ENCODE assay signal across 10 cellular contexts in genomic region chr3:58176827-58177489, GRCh38. TPM values are rescaled to one million over a fixed set of nuclear protein-coding genes. Genes with fewer than 3 reads are reported as not detected.
DNase-seq lines count a peak whose midpoint lies in the region; ATAC-seq, FAIRE-seq and TF ChIP-seq lines count a peak whose summit lies in the region.
"Had no signal": no experiment of that assay in that cellular context is flagged by ENCODE, and none has a peak within 500 bp of the region (broad histone marks: within the 10 kb centered on the region; RNA-seq: fewer than 3 reads in every experiment).

No MANE protein-coding gene starts in this region.

- H3K27ac ChIP-seq in breast epithelium (no peak overlapping the region), keratinocyte (ENCODE audit: control insufficient read depth, insufficient read depth, low read length) (peak overlapping the region; percentile 7)

- CTCF ChIA-PET in MCF 10A (lab: Yijun Ruan, JAX): interaction anchor here (0.6 to 6.7 kb wide), 42 partner anchors 10 to 1519 kb away, joined by 3 to 80 read pairs (median 4); partner anchors contain the start of genes HTD2 and RPP14

- H3K36me3 Mint-ChIP-seq in MCF 10A (ENCODE audit: insufficient read depth, unreplicated experiment): peaks cover 22% of the 10 kb centered on the region
- H3K36me3 Mint-ChIP-seq in activated T-helper 1 cell treated with anti-CD3 and anti-CD28 coated beads, Interleukin-12 subunit alpha, Interleukin-12 subunit beta, Interleukin-2, Interleukin-4 antibody, amounts not matched to agents 30 ng/mL and 10 ng/mL and 1 ng/mL, durations not matched to agents 14 hours and 24 hours and 36 hours (ENCODE audit: low read depth): no peaks in the 10 kb centered on the region
- peaks cover under 1% of the 10 kb centered on the region for H3K36me3 Mint-ChIP-seq in type B pancreatic cell
- H3K36me3 Mint-ChIP-seq in stimulated activated naive B cell treated with anti-CD40 and anti-IgM and Interleukin-4, amounts not matched to agents 10 μg/mL and 1 μg/mL and 100 μg/mL, for 72 hours: no peaks in the 10 kb centered on the region

- BruUV-seq in MCF 10A (replicated peaks; lab: Mats Ljungman, UMichigan): no TSS peak

- no peak overlapping the region for H2AFZ ChIP-seq in keratinocyte (ENCODE audit: control insufficient read depth, low read length)

- H3K4me1 Mint-ChIP-seq in MCF 10A (ENCODE audit: insufficient read depth, unreplicated experiment) (peaks cover 23% of the 10 kb centered on the region), type B pancreatic cell (ENCODE audit: unreplicated experiment) (peaks cover 19% of the 10 kb centered on the region)
- peaks cover 12% of the 10 kb centered on the region for H3K4me1 Mint-ChIP-seq in activated T-helper 1 cell treated with anti-CD3 and anti-CD28 coated beads, Interleukin-12 subunit alpha, Interleukin-12 subunit beta, Interleukin-2, Interleukin-4 antibody, amounts not matched to agents 30 ng/mL and 10 ng/mL and 1 ng/mL, durations not matched to agents 14 hours and 24 hours and 36 hours (ENCODE audit: low read depth)
- peaks cover 11 to 40% of the 10 kb centered on the region in 2 donors for H3K4me1 Mint-ChIP-seq in stimulated activated naive B cell treated with anti-CD40 and anti-IgM and Interleukin-4, amounts not matched to agents 10 μg/mL and 1 μg/mL and 100 μg/mL, for 72 hours

- peaks cover 0 to 13% of the 10 kb centered on the region in 2 donors for H3K4me1 ChIP-seq in breast epithelium
- peaks cover 45% of the 10 kb centered on the region for H3K4me1 ChIP-seq in keratinocyte (ENCODE audit: control insufficient read depth, extremely low read depth, insufficient read depth, low read length)

- H3K9me3 Mint-ChIP-seq in MCF 10A (ENCODE audit: unreplicated experiment) (no peaks in the 10 kb centered on the region), type B pancreatic cell (no peaks in the 10 kb centered on the region)
- no peaks in the 10 kb centered on the region for H3K9me3 Mint-ChIP-seq in activated T-helper 1 cell treated with anti-CD3 and anti-CD28 coated beads, Interleukin-12 subunit alpha, Interleukin-12 subunit beta, Interleukin-2, Interleukin-4 antibody, amounts not matched to agents 30 ng/mL and 10 ng/mL and 1 ng/mL, durations not matched to agents 14 hours and 24 hours and 36 hours
- H3K9me3 Mint-ChIP-seq in stimulated activated naive B cell treated with anti-CD40 and anti-IgM and Interleukin-4, amounts not matched to agents 10 μg/mL and 1 μg/mL and 100 μg/mL, for 72 hours: no peaks in the 10 kb centered on the region

- no peaks in the 10 kb centered on the region for H3K27me3 ChIP-seq in breast epithelium
- no peaks in the 10 kb centered on the region for H3K27me3 ChIP-seq in keratinocyte (ENCODE audit: control insufficient read depth, extremely low read depth, insufficient read depth, low read length)
- H3K27me3 ChIP-seq: thyroid gland had no signal

- no peak for TF ChIP-seq CTCF in MCF 10A (IDR thresholded peaks at IDR 0.05; ENCODE audit: unreplicated experiment)
- TF ChIP-seq CTCF in breast epithelium (IDR thresholded peaks at IDR 0.05): no peak
- TF ChIP-seq CTCF in keratinocyte (optimal IDR thresholded peaks at IDR 0.05 in 1 of 3, IDR thresholded peaks at IDR 0.05 in 1 of 3, conservative IDR thresholded peaks at IDR 0.05 in 1 of 3; ENCODE audit: extremely low read depth in 1 of 3, insufficient read depth in 2 of 3, low read length in 3 of 3): no peak
- no peak for TF ChIP-seq CTCF in type B pancreatic cell (conservative IDR thresholded peaks at IDR 0.05)

- no peaks in the 10 kb centered on the region for H3K27me3 Mint-ChIP-seq in MCF 10A (ENCODE audit: insufficient read depth, unreplicated experiment)
- H3K27me3 Mint-ChIP-seq in activated T-helper 1 cell treated with anti-CD3 and anti-CD28 coated beads, Interleukin-12 subunit alpha, Interleukin-12 subunit beta, Interleukin-2, Interleukin-4 antibody, amounts not matched to agents 30 ng/mL and 10 ng/mL and 1 ng/mL, durations not matched to agents 14 hours and 24 hours and 36 hours (ENCODE audit: insufficient read depth): peaks cover 6% of the 10 kb centered on the region
- no peaks in the 10 kb centered on the region for H3K27me3 Mint-ChIP-seq in type B pancreatic cell
- peaks cover 0 to 4% of the 10 kb centered on the region in 2 donors for H3K27me3 Mint-ChIP-seq in stimulated activated naive B cell treated with anti-CD40 and anti-IgM and Interleukin-4, amounts not matched to agents 10 μg/mL and 1 μg/mL and 100 μg/mL, for 72 hours

- H3K27ac Mint-ChIP-seq in MCF 10A (ENCODE audit: low read depth, unreplicated experiment) (no peak overlapping the region), type B pancreatic cell (no peak overlapping the region)
- no peak overlapping the region for H3K27ac Mint-ChIP-seq in activated T-helper 1 cell treated with anti-CD3 and anti-CD28 coated beads, Interleukin-12 subunit alpha, Interleukin-12 subunit beta, Interleukin-2, Interleukin-4 antibody, amounts not matched to agents 30 ng/mL and 10 ng/mL and 1 ng/mL, durations not matched to agents 14 hours and 24 hours and 36 hours
- H3K27ac Mint-ChIP-seq in stimulated activated naive B cell treated with anti-CD40 and anti-IgM and Interleukin-4, amounts not matched to agents 10 μg/mL and 1 μg/mL and 100 μg/mL, for 72 hours: no peak overlapping the region

- H3K36me3 ChIP-seq in breast epithelium (no peaks in the 10 kb centered on the region), keratinocyte (ENCODE audit: control insufficient read depth in 2 of 2, extremely low read depth in 1 of 2, insufficient read depth in 2 of 2, low read length in 2 of 2) (peaks cover 0 to 3% of the 10 kb centered on the region in 2 experiments)
- H3K36me3 ChIP-seq: thyroid gland had no signal

- no peaks in the 10 kb centered on the region for H3K9me3 ChIP-seq in breast epithelium
- H3K9me3 ChIP-seq in keratinocyte (ENCODE audit: control insufficient read depth, low read depth, low read length): no peaks in the 10 kb centered on the region
- H3K9me3 ChIP-seq: thyroid gland had no signal

- peak; percentile 28 for DNase-seq in MCF 10A (ENCODE audit: unreplicated experiment)
- DNase-seq in breast epithelium (ENCODE audit: low spot score in 2 of 2): no peak
- DNase-seq in activated T-helper 1 cell treated with anti-CD3 and anti-CD28 coated beads, Interleukin-12 subunit alpha, Interleukin-12 subunit beta, Interleukin-2, Interleukin-4 antibody, amounts not matched to agents 30 ng/mL and 10 ng/mL and 1 ng/mL, durations not matched to agents 14 hours and 24 hours and 36 hours (ENCODE audit: low spot score): no peak
- DNase-seq in keratinocyte (ENCODE audit: low read depth, low spot score): no peak
- no peak for DNase-seq in type B pancreatic cell (ENCODE audit: extremely low spot score, unreplicated experiment)
- DNase-seq in stimulated activated naive B cell treated with anti-CD40 and anti-IgM and Interleukin-4, amounts not matched to agents 10 μg/mL and 1 μg/mL and 100 μg/mL, for 72 hours: no peak
- DNase-seq in DMS153 treated with DMSO at 0.1 percent for 48 hours (lab: John Stamatoyannopoulos, UW; ENCODE audit: unreplicated experiment): no peak
- DNase-seq in activated CD4-positive, alpha-beta T cell treated with anti-CD3 and anti-CD28 coated beads for 48 hours: no peak

- no peaks in the 10 kb centered on the region for H4K20me1 ChIP-seq in keratinocyte (ENCODE audit: control insufficient read depth, extremely low read depth, insufficient read depth, low read length)

- peak overlapping the region; percentile 4 for H3K9ac ChIP-seq in keratinocyte (ENCODE audit: control insufficient read depth, extremely low read depth, insufficient read depth, low read length)

- H3K4me3 Mint-ChIP-seq in MCF 10A (ENCODE audit: unreplicated experiment): peak overlapping the region; percentile 51
- peak overlapping the region; percentile 33 for H3K4me3 Mint-ChIP-seq in activated T-helper 1 cell treated with anti-CD3 and anti-CD28 coated beads, Interleukin-12 subunit alpha, Interleukin-12 subunit beta, Interleukin-2, Interleukin-4 antibody, amounts not matched to agents 30 ng/mL and 10 ng/mL and 1 ng/mL, durations not matched to agents 14 hours and 24 hours and 36 hours
- H3K4me3 Mint-ChIP-seq in type B pancreatic cell: peak overlapping the region; percentile 73
- peak overlapping the region in 1 of 2 donors; percentile 79 for H3K4me3 Mint-ChIP-seq in stimulated activated naive B cell treated with anti-CD40 and anti-IgM and Interleukin-4, amounts not matched to agents 10 μg/mL and 1 μg/mL and 100 μg/mL, for 72 hours

- H3K4me3 ChIP-seq in breast epithelium: no peak overlapping the region
- H3K4me3 ChIP-seq in keratinocyte (ENCODE audit: control insufficient read depth in 2 of 3, extremely low read depth in 1 of 3, insufficient read depth in 2 of 3, low read depth in 1 of 3, low read length in 3 of 3): no peak overlapping the region

- dilution Hi-C loops in keratinocyte (cut with MboI; ENCODE audit: extremely low pct_ligation_motif_present, low sequenced_read_pairs): no loop called here

- intact Hi-C loops in MCF 10A (cut with micrococcal nuclease): loop anchor here (5.0 kb wide), 1 partner anchor 170 kb away; the partner anchor contains the start of gene FLNB
- intact Hi-C loops in breast epithelium (cut with DNase I; ENCODE audit: low total_unique reads): no loop called here
- intact Hi-C loops in activated T-helper 1 cell treated with anti-CD3 and anti-CD28 coated beads, Interleukin-12 subunit alpha, Interleukin-12 subunit beta, Interleukin-2, Interleukin-4 antibody, amounts not matched to agents 30 ng/mL and 10 ng/mL and 1 ng/mL, durations not matched to agents 14 hours and 24 hours and 36 hours (cut with micrococcal nuclease): loop anchor here (2.0 to 5.0 kb wide), 2 partner anchors 60 to 168 kb away; partner anchors contain the start of gene FLNB

- no peak for FAIRE-seq in keratinocyte (lab: Jason Lieb, UNC)
- FAIRE-seq: islet of Langerhans had no signal

- POLR2A ChIA-PET in MCF 10A (lab: Yijun Ruan, JAX): interaction anchor here (0.5 to 1.2 kb wide), 4 partner anchors 30 to 207 kb away, joined by 3 read pairs; partner anchors contain the start of genes HTD2 and RPP14

- ATAC-seq in stimulated activated naive B cell treated with anti-CD40 and anti-IgM and Interleukin-4, amounts not matched to agents 10 μg/mL and 1 μg/mL and 100 μg/mL, for 72 hours (replicated peaks): no peak

- H3K9me1 ChIP-seq in keratinocyte (ENCODE audit: control insufficient read depth, extremely low read depth, insufficient read depth, low read length): no peaks in the 10 kb centered on the region

- peak overlapping the region; percentile 29 for H3K4me2 ChIP-seq in keratinocyte (ENCODE audit: control insufficient read depth, extremely low read depth, insufficient read depth, low read depth, low read length)

- no peaks in the 10 kb centered on the region for H3K79me2 ChIP-seq in keratinocyte (ENCODE audit: control insufficient read depth, insufficient read depth, low read length)

- TF ChIP-seq POLR2A in breast epithelium (IDR thresholded peaks at IDR 0.05): no peak

RNA-seq across cellular contexts. Expression of gene DNASE1L3, which starts 33.8 kb away (rescaled TPM):
- total RNA-seq in MCF 10A (2022) (not detected in 2 replicates), breast epithelium (1 to 10 TPM in 2 of 3 donors, under 1 TPM in 1; 0.44 to 9.2 (median 5.6) TPM), type B pancreatic cell (ENCODE audit: low replicate concordance) (not detected in 2 replicates)
- not detected in 2 replicates for total RNA-seq in activated T-helper 1 cell treated with anti-CD3 and anti-CD28 coated beads, Interleukin-12 subunit alpha, Interleukin-12 subunit beta, Interleukin-2, Interleukin-4 antibody, amounts not matched to agents 30 ng/mL and 10 ng/mL and 1 ng/mL, durations not matched to agents 14 hours and 24 hours and 36 hours
- polyA plus RNA-seq in keratinocyte: 0.77 to 2.1 TPM (median 1.9 TPM) in 3 replicates
- 1.2 TPM for polyA plus RNA-seq in keratinocyte (2011; ENCODE audit: low read depth)
- polyA plus RNA-seq in keratinocyte (2011; cell fraction: cytosol; rRNA removed): 0.52 and 0.58 TPM in 2 replicates
- 1.4 and 1.5 TPM in 2 replicates for polyA plus RNA-seq in keratinocyte (2011; cell fraction: nucleus; rRNA removed)
- polyA plus RNA-seq in keratinocyte (2012; ENCODE audit: low replicate concordance): 0.61 and 0.69 TPM in 2 replicates
- 2.1 to 5.4 TPM in 2 of 3 replicates, not detected in the other for polyA minus RNA-seq in keratinocyte
- polyA minus RNA-seq in keratinocyte (2011; cell fraction: cytosol; rRNA and poly(A)+ RNA removed): not detected
- polyA minus RNA-seq in keratinocyte (2011; cell fraction: nucleus; rRNA and poly(A)+ RNA removed): 1.1 and 1.5 TPM in 2 replicates
